ENCODE assay signal across 1 cellular context in the genomic region with DNA sequence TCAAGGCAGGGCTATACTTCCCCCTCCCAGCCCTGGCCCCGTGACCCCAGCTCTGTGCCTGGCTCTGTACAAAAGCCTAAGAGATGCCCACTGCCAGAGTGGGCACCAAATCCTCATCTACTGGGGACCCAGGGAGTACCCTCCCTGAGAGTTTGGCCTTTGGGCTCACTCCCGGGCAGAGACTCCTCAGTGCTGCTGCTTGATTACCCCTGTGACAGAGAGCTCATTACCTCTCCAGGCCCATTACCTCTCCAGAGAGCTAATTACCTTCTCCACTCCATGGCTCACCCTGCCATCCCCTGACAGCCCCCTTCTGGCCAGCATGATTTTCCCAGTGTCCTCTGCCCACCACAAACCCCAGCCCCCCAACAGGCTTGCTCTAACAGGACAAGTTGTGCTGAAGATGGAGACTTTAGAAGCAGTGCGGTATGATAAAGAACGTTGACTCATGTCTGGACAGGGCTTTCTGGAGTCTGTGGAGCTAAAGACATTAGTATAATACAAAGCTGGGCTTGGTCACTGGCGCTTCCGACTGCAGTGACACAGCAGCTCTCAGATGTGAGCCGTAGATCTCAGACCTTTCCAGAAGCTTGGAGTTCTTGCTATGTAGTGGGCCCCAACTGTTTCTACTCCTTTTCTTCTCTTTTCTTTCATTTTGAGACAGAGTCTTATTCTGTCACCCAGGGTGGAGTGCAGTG.
A peak's percentile ranks its signal among the peaks of the same experiment; 100 is the strongest.
TF ChIP-seq lines count a peak whose summit lies in the region.

No MANE protein-coding gene starts in this region.

TF ChIP-seq in K562, 482 proteins besides CTCF, POLR2A, EP300 and RAD21 (continued from another document):
- TF ChIP-seq, protein P1, sequence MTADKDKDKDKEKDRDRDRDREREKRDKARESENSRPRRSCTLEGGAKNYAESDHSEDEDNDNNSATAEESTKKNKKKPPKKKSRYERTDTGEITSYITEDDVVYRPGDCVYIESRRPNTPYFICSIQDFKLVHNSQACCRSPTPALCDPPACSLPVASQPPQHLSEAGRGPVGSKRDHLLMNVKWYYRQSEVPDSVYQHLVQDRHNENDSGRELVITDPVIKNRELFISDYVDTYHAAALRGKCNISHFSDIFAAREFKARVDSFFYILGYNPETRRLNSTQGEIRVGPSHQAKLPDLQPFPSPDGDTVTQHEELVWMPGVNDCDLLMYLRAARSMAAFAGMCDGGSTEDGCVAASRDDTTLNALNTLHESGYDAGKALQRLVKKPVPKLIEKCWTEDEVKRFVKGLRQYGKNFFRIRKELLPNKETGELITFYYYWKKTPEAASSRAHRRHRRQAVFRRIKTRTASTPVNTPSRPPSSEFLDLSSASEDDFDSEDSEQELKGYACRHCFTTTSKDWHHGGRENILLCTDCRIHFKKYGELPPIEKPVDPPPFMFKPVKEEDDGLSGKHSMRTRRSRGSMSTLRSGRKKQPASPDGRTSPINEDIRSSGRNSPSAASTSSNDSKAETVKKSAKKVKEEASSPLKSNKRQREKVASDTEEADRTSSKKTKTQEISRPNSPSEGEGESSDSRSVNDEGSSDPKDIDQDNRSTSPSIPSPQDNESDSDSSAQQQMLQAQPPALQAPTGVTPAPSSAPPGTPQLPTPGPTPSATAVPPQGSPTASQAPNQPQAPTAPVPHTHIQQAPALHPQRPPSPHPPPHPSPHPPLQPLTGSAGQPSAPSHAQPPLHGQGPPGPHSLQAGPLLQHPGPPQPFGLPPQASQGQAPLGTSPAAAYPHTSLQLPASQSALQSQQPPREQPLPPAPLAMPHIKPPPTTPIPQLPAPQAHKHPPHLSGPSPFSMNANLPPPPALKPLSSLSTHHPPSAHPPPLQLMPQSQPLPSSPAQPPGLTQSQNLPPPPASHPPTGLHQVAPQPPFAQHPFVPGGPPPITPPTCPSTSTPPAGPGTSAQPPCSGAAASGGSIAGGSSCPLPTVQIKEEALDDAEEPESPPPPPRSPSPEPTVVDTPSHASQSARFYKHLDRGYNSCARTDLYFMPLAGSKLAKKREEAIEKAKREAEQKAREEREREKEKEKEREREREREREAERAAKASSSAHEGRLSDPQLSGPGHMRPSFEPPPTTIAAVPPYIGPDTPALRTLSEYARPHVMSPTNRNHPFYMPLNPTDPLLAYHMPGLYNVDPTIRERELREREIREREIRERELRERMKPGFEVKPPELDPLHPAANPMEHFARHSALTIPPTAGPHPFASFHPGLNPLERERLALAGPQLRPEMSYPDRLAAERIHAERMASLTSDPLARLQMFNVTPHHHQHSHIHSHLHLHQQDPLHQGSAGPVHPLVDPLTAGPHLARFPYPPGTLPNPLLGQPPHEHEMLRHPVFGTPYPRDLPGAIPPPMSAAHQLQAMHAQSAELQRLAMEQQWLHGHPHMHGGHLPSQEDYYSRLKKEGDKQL (CRISPR knock-in tag; IDR thresholded peaks at IDR 0.05; ENCODE audit: borderline replicate concordance) = no peak
- TF ChIP-seq MAFG (tag; conservative IDR thresholded peaks at IDR 0.05) (peak; percentile 53), ZNF79 (CRISPR knock-in tag; IDR thresholded peaks at IDR 0.05; ENCODE audit: low read depth) (no peak), PHF20 (IDR thresholded peaks at IDR 0.05; ENCODE audit: partially characterized antibody) (peak; percentile 16), KAT8 (IDR thresholded peaks at IDR 0.05; ENCODE audit: low read depth) (no peak), ZFPM2 (CRISPR knock-in tag; IDR thresholded peaks at IDR 0.05) (no peak), BCOR (IDR thresholded peaks at IDR 0.05) (peak; percentile 79), ILK (tag; IDR thresholded peaks at IDR 0.05; ENCODE audit: borderline replicate concordance, low read depth) (no peak), ZNF347 (CRISPR knock-in tag; IDR thresholded peaks at IDR 0.05; ENCODE audit: low read depth) (no peak), TCFL5 (CRISPR knock-in tag; conservative IDR thresholded peaks at IDR 0.05) (no peak), FOXK1 (CRISPR knock-in tag; IDR thresholded peaks at IDR 0.05; ENCODE audit: borderline replicate concordance) (no peak), DPF2 (IDR thresholded peaks at IDR 0.05) (0 out of 2 replicates have a peak, but pooled peaks have one; percentile 24), PTBP1 (IDR thresholded peaks at IDR 0.05; ENCODE audit: low read depth, low read length) (no peak), ZNF444 (CRISPR knock-in tag; IDR thresholded peaks at IDR 0.05) (no peak), FOSL1 (tag; conservative IDR thresholded peaks at IDR 0.05) (peak; percentile 39; the same call in 1 of the 2 replicates), ZNF696 (CRISPR knock-in tag; conservative IDR thresholded peaks at IDR 0.05) (no peak)
- TF ChIP-seq, protein P2, sequence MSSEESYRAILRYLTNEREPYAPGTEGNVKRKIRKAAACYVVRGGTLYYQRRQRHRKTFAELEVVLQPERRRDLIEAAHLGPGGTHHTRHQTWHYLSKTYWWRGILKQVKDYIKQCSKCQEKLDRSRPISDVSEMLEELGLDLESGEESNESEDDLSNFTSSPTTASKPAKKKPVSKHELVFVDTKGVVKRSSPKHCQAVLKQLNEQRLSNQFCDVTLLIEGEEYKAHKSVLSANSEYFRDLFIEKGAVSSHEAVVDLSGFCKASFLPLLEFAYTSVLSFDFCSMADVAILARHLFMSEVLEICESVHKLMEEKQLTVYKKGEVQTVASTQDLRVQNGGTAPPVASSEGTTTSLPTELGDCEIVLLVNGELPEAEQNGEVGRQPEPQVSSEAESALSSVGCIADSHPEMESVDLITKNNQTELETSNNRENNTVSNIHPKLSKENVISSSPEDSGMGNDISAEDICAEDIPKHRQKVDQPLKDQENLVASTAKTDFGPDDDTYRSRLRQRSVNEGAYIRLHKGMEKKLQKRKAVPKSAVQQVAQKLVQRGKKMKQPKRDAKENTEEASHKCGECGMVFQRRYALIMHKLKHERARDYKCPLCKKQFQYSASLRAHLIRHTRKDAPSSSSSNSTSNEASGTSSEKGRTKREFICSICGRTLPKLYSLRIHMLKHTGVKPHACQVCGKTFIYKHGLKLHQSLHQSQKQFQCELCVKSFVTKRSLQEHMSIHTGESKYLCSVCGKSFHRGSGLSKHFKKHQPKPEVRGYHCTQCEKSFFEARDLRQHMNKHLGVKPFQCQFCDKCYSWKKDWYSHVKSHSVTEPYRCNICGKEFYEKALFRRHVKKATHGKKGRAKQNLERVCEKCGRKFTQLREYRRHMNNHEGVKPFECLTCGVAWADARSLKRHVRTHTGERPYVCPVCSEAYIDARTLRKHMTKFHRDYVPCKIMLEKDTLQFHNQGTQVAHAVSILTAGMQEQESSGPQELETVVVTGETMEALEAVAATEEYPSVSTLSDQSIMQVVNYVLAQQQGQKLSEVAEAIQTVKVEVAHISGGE (CRISPR knock-in tag; IDR thresholded peaks at IDR 0.05) = no peak
